ENCODE assay signal across 2 cellular contexts in genomic region chr9:34256987-34257585, GRCh38.
TF ChIP-seq lines count a peak whose summit lies in the region.

No MANE protein-coding gene starts in this region.

TF ChIP-seq in SK-N-SH, 30 proteins besides CTCF, POLR2A, EP300 and RAD21:
- TF ChIP-seq MXI1 (IDR thresholded peaks at IDR 0.05; ENCODE audit: low read depth, low read length) (no peak), NFIC (IDR thresholded peaks at IDR 0.05; ENCODE audit: borderline replicate concordance) (no peak), JUND (IDR thresholded peaks at IDR 0.05) (no peak), RFX5 (IDR thresholded peaks at IDR 0.05; ENCODE audit: low read length) (no peak), SMC3 (IDR thresholded peaks at IDR 0.05; ENCODE audit: low read depth, low read length) (no peak), POLR2AphosphoS5 (IDR thresholded peaks at IDR 0.05; ENCODE audit: low read depth, low read length) (no peak), CHD2 (IDR thresholded peaks at IDR 0.05; ENCODE audit: low read length, partially characterized antibody) (no peak), YY1 (IDR thresholded peaks at IDR 0.05; ENCODE audit: low read depth) (no peak), GABPA (IDR thresholded peaks at IDR 0.05; ENCODE audit: low read depth) (no peak), NRF1 (IDR thresholded peaks at IDR 0.05; ENCODE audit: low read depth, low read length) (no peak)

TF ChIP-seq in HepG2, 621 proteins besides CTCF, POLR2A, EP300 and RAD21:
- TF ChIP-seq XRCC5 (optimal IDR thresholded peaks at IDR 0.05; ENCODE audit: low read length) = no peak
- no peak for TF ChIP-seq PHF8 (CRISPR knock-in tag; IDR thresholded peaks at IDR 0.05)
- TF ChIP-seq YEATS2 (CRISPR knock-in tag; IDR thresholded peaks at IDR 0.05; ENCODE audit: borderline replicate concordance) = no peak
- no peak for TF ChIP-seq SRY (CRISPR knock-in tag; IDR thresholded peaks at IDR 0.05)
- no peak for TF ChIP-seq MED13 (CRISPR knock-in tag; IDR thresholded peaks at IDR 0.05)
- no peak for TF ChIP-seq ZNF777 (CRISPR knock-in tag; IDR thresholded peaks at IDR 0.05)
